10 cellular contexts compared by ENCODE assay signal in genomic region chr3:4533489-4534443, GRCh38. TPM values are rescaled to one million over a fixed set of nuclear protein-coding genes. Genes with fewer than 3 reads are reported as not detected.
A peak's percentile ranks its signal among the peaks of the same experiment; 100 is the strongest.
DNase-seq lines count a peak whose midpoint lies in the region; ATAC-seq and TF ChIP-seq lines count a peak whose summit lies in the region.
"Had no signal": no experiment of that assay in that cellular context is flagged by ENCODE, and none has a peak within 500 bp of the region (broad histone marks: within the 10 kb centered on the region; RNA-seq: fewer than 3 reads in every experiment).

No MANE protein-coding gene starts in this region.

- no TSS peak for BruUV-seq in PC-9 (replicated peaks; lab: Mats Ljungman, UMichigan)

- H3K4me1 ChIP-seq in PC-9 (replicated peaks; ENCODE audit: insufficient read depth), result 0 out of 2 replicates have a peak, but pooled peaks cover 6% of the 10 kb centered on the region
- H3K4me1 ChIP-seq in osteoblast (ENCODE audit: insufficient read depth, low read length), result no peaks in the 10 kb centered on the region

- peak overlapping the region; percentile 16 for H3K4me2 ChIP-seq in PC-9
- no peak overlapping the region for H3K4me2 ChIP-seq in osteoblast (ENCODE audit: insufficient read depth, low read length)

- H2AFZ ChIP-seq in PC-9 (no peak overlapping the region), osteoblast (ENCODE audit: low read length) (peak overlapping the region; percentile 44)

- H3K27me3 ChIP-seq in PC-9 (ENCODE audit: insufficient read depth, low read depth) (no peaks in the 10 kb centered on the region), osteoblast (ENCODE audit: insufficient read depth, low read length) (no peaks in the 10 kb centered on the region)

- H3K79me2 ChIP-seq in PC-9 (ENCODE audit: low read depth), result no peaks in the 10 kb centered on the region
- H3K79me2 ChIP-seq in osteoblast (ENCODE audit: insufficient read depth, low read length), result no peaks in the 10 kb centered on the region

- CTCF ChIA-PET in PC-9 (lab: Charles Lee), result no interaction called here

- intact Hi-C loops in PC-9 (cut with micrococcal nuclease; ENCODE audit: unreplicated experiment), result no loop called here

- H3K27ac ChIP-seq in PC-9 (no peak overlapping the region), osteoblast (ENCODE audit: low read depth, low read length) (no peak overlapping the region)

- DNase-seq in ELF-1 (ENCODE audit: low read depth, low spot score) (peak; percentile 45), PC-9 (peak; percentile 27 to 63), fibroblast of villous mesenchyme (ENCODE audit: low read depth) (peak; percentile 25), osteoblast (ENCODE audit: insufficient read length, low spot score, missing footprints) (no peak), NCI-H1417 treated with DMSO at 0.1 percent for 48 hours (lab: John Stamatoyannopoulos, UW) (no peak)
- DNase-seq in activated CD4-positive, alpha-beta T cell treated with anti-CD3 and anti-CD28 coated beads for 4 hours, result no peak
- DNase-seq: cerebellar nuclear complex; naive thymus-derived CD8-positive, alpha-beta T cell had no signal

- H4K20me1 ChIP-seq in PC-9 (ENCODE audit: insufficient read depth), result no peaks in the 10 kb centered on the region
- no peaks in the 10 kb centered on the region for H4K20me1 ChIP-seq in osteoblast (ENCODE audit: insufficient read depth, low read length)

- no peaks in the 10 kb centered on the region for H3K9me2 ChIP-seq in PC-9 (ENCODE audit: insufficient read depth)

- no peaks in the 10 kb centered on the region for H3K9me3 ChIP-seq in PC-9 (ENCODE audit: insufficient read depth, low read depth)
- no peaks in the 10 kb centered on the region for H3K9me3 ChIP-seq in osteoblast (ENCODE audit: low read depth, low read length)

- no peaks in the 10 kb centered on the region for H3F3A ChIP-seq in PC-9 (ENCODE audit: insufficient read depth, low read depth)

- POLR2A ChIA-PET in PC-9 (lab: Charles Lee; ENCODE audit: unreplicated experiment), result no interaction called here

- ATAC-seq in GM18520 (IDR thresholded peaks at IDR 0.05; ENCODE audit: unreplicated experiment) (no peak), HG02973 (IDR thresholded peaks at IDR 0.05; ENCODE audit: unreplicated experiment) (no peak)
- ATAC-seq: naive thymus-derived CD8-positive, alpha-beta T cell had no signal

- H3K36me3 ChIP-seq in PC-9 (ENCODE audit: low read depth), result no peaks in the 10 kb centered on the region
- H3K36me3 ChIP-seq in osteoblast (ENCODE audit: insufficient read depth, low read length), result no peaks in the 10 kb centered on the region

- TF ChIP-seq CTCF in PC-9 (conservative IDR thresholded peaks at IDR 0.05) (no peak; the same call in 1 of the 2 replicates), fibroblast of villous mesenchyme (IDR thresholded peaks at IDR 0.05; ENCODE audit: insufficient read depth, low read depth, low read length) (no peak), osteoblast (IDR thresholded peaks at IDR 0.05; ENCODE audit: extremely low read depth, low read depth, low read length) (no peak)

- H3K4me3 ChIP-seq in PC-9 (no peak overlapping the region), fibroblast of villous mesenchyme (ENCODE audit: low read depth, low read length) (no peak overlapping the region), osteoblast (ENCODE audit: insufficient read depth, low read length) (no peak overlapping the region)

RNA-seq across cellular contexts. Expression of gene ITPR1, which starts 40.6 kb away (rescaled TPM):
- total RNA-seq in PC-9 (2021) (10.4 and 11.3 TPM in 2 replicates), fibroblast of villous mesenchyme (13.9 and 16.4 TPM in 2 replicates), osteoblast (16.6 and 19.7 TPM in 2 replicates)

Comparison
In these comparisons a context has a peak if more than half of its experiments do, and no peak if none do; other contexts are left out.
1. DNase-seq: peak in ELF-1 (single experiment), PC-9 (2 of 2) and fibroblast of villous mesenchyme (single experiment); none in osteoblast (single experiment), activated CD4-positive, alpha-beta T cell treated with anti-CD3 and anti-CD28 coated beads for 4 hours (0 of 2) and NCI-H1417 treated with DMSO at 0.1 percent for 48 hours (single experiment).